8 cellular contexts compared by ENCODE assay signal in the genomic region with DNA sequence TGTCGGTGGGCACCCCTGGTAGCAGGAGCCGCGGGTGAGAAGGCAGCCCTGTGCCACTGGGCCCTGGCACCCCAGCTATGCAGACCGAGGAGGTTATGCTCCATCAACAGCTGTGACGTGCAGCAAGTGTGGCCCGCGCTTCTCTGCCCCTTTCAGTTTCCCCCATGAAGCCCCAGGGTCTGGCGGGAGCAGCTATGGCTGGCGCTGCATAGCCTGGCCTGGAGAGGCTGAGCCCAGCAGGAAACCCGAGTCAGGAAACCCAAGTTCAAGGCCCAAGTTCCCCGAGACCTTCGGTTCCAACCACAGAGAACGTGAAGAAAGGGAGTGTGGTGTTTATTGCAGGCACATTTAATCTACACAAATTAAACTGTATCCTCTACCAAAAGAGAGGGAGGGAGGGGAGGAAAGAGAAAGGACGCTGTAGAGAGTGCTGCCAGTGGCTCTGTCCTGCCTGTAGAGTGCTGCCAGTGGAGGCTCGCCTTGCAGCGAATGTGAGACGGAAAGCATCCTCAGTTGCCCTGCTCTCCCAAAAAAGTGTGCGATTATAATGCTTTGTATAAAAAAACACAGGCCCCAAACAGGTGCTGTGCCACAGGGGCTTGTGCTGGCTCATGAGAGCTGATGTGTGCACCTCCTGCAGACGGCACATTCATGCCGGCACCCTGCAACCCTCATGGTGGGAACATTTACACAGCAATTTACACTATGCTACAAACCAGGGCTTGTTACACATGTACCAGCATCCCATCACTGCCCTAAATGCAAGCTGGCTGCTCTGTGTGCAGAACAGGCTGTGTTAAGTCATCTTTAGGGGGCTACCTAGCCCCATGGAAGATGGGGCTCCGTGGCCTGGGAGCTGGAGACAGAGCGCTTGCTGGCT. TPM values are rescaled to one million over a fixed set of nuclear protein-coding genes. Genes with fewer than 3 reads are reported as not detected.
DNase-seq lines count a peak whose midpoint lies in the region; ATAC-seq and TF ChIP-seq lines count a peak whose summit lies in the region.

No MANE protein-coding gene starts in this region.

- no peak overlapping the region for H4K5ac ChIP-seq in H9 (ENCODE audit: insufficient read length, low read depth, low read length)

- no peak overlapping the region for H2AK5ac ChIP-seq in H9 (ENCODE audit: insufficient read length, low read length)

- TF ChIP-seq CTCF in H9 (conservative IDR thresholded peaks at IDR 0.05), result no peak

- no peaks in the 10 kb centered on the region for H3K79me1 ChIP-seq in H9 (ENCODE audit: insufficient read depth, low read depth, low read length, poor library complexity, severe bottlenecking)

- no peaks in the 10 kb centered on the region for H3K27me3 Mint-ChIP-seq in CD4-positive, CD25-positive, alpha-beta regulatory T cell
- H3K27me3 Mint-ChIP-seq in H9 (ENCODE audit: low read depth), result no peaks in the 10 kb centered on the region; the same call in 1 of the 2 replicates

- H3K18ac ChIP-seq in H9 (ENCODE audit: insufficient read length, low read depth, low read length), result no peak overlapping the region

- H2AFZ ChIP-seq in H9 (ENCODE audit: low read length), result no peak overlapping the region

- H4K8ac ChIP-seq in H9 (replicated peaks; ENCODE audit: insufficient read length, low read depth, low read length), result no peak overlapping the region

- H3K56ac ChIP-seq in H9 (ENCODE audit: insufficient read length, low read depth, low read length), result no peak overlapping the region

- H3K4me3 Mint-ChIP-seq in CD4-positive, CD25-positive, alpha-beta regulatory T cell, result peak overlapping the region in 3 of 4 donors; percentile 26 to 68 (median 33)
- no peak overlapping the region for H3K4me3 Mint-ChIP-seq in H9

- no CpG with 5 or more reads among the region's 22 CpGs for WGBS in H9 (ENCODE audit: extremely low coverage, insufficient read length, low lambda C conversion rate)

- no peak overlapping the region for H2BK15ac ChIP-seq in H9 (ENCODE audit: low read depth, low read length)

- no peak overlapping the region for H2BK5ac ChIP-seq in H9 (ENCODE audit: insufficient read length, low read length)

- peak; percentile 40 to 41 for ATAC-seq in CD4-positive, CD25-positive, alpha-beta regulatory T cell (ENCODE audit: low read depth in 2 of 2)
- ATAC-seq in HG03439 (IDR thresholded peaks at IDR 0.05; ENCODE audit: unreplicated experiment), result no peak

- no peak overlapping the region for H3T11ph ChIP-seq in H9 (ENCODE audit: low read length)

- no peak overlapping the region for H2BK20ac ChIP-seq in H9 (ENCODE audit: low read depth, low read length, poor library complexity, severe bottlenecking)

- no peak overlapping the region for H2BK12ac ChIP-seq in H9 (ENCODE audit: insufficient read length, low read depth, low read length)

- no peak overlapping the region for H3K4me3 ChIP-seq in CD4-positive, CD25-positive, alpha-beta regulatory T cell (ENCODE audit: low read depth, low read length)

- H3K14ac ChIP-seq in H9 (ENCODE audit: insufficient read depth, low read length), result no peak overlapping the region

- H3K4ac ChIP-seq in H9 (ENCODE audit: low read depth, low read length), result no peak overlapping the region

- no peaks in the 10 kb centered on the region for H3K9me3 Mint-ChIP-seq in CD4-positive, CD25-positive, alpha-beta regulatory T cell
- no peaks in the 10 kb centered on the region for H3K9me3 Mint-ChIP-seq in H9

- H3K4me2 ChIP-seq in H9 (ENCODE audit: insufficient read depth, insufficient read length, low read length), result no peak overlapping the region

- no peaks in the 10 kb centered on the region for H4K20me1 ChIP-seq in H9 (ENCODE audit: control insufficient read depth, insufficient read depth, insufficient read length)

- H3K4me1 Mint-ChIP-seq in CD4-positive, CD25-positive, alpha-beta regulatory T cell, result peaks cover 5 to 49% (median 31%) of the 10 kb centered on the region in 4 donors
- peaks cover 13 to 17% of the 10 kb centered on the region in 2 experiments for H3K4me1 Mint-ChIP-seq in H9

- no peak overlapping the region for H4K91ac ChIP-seq in H9 (ENCODE audit: insufficient read length, low read depth, low read length)

- H3K79me2 ChIP-seq in H9 (ENCODE audit: insufficient read depth, low read length), result no peaks in the 10 kb centered on the region

- H3K27ac Mint-ChIP-seq in CD4-positive, CD25-positive, alpha-beta regulatory T cell, result peak overlapping the region; percentile 81 to 96 (median 86)
- H3K27ac Mint-ChIP-seq in H9, result 0 out of 7 replicates have a peak overlapping the region, but pooled peaks of 1 of the 3 experiments have one; percentile 40

- no peaks in the 10 kb centered on the region for H3K23me2 ChIP-seq in H9 (ENCODE audit: insufficient read length, low read depth, low read length, poor library complexity, severe bottlenecking)

- no peaks in the 10 kb centered on the region for H3K36me3 Mint-ChIP-seq in CD4-positive, CD25-positive, alpha-beta regulatory T cell
- peaks cover 0 to under 1% (median 0%) of the 10 kb centered on the region in 3 experiments; a peak in 2 of 7 replicates for H3K36me3 Mint-ChIP-seq in H9 (ENCODE audit: insufficient read depth in 1 of 3, low read depth in 3 of 3)

- DNase-seq in CD4-positive, CD25-positive, alpha-beta regulatory T cell, result peak in 2 of 3 donors; percentile 17 to 34
- peak; percentile 62 for DNase-seq in H9
- peak; percentile 27 to 45 for DNase-seq in activated CD4-positive, alpha-beta T cell treated with anti-CD3 and anti-CD28 coated beads, Interleukin-2, amount 50 U/mL, for 48 hours
- peak; percentile 88 for DNase-seq in islet precursor cell
- no peak for DNase-seq in NCI-H524 (lab: John Stamatoyannopoulos, UW)
- DNase-seq in NCI-H187 (lab: John Stamatoyannopoulos, UW), result no peak
- no peak for DNase-seq in NCI-H1092 (lab: John Stamatoyannopoulos, UW)

- H3K4me1 ChIP-seq in CD4-positive, CD25-positive, alpha-beta regulatory T cell (ENCODE audit: control insufficient read depth, insufficient read depth, low read length, poor library complexity, severe bottlenecking), result peaks cover 44% of the 10 kb centered on the region
- no peaks in the 10 kb centered on the region for H3K4me1 ChIP-seq in H9 (ENCODE audit: insufficient read depth, low read length)

- no peaks in the 10 kb centered on the region for H3K9me3 ChIP-seq in CD4-positive, CD25-positive, alpha-beta regulatory T cell (ENCODE audit: control insufficient read depth in 2 of 2, low read length in 2 of 2)
- no peaks in the 10 kb centered on the region for H3K9me3 ChIP-seq in H9 (ENCODE audit: control insufficient read depth, low read depth, low read length)

- peak overlapping the region; percentile 47 for H3K27ac ChIP-seq in CD4-positive, CD25-positive, alpha-beta regulatory T cell (ENCODE audit: insufficient read depth, low read length, poor library complexity, severe bottlenecking)
- no peak overlapping the region for H3K27ac ChIP-seq in H9 (ENCODE audit: insufficient read length, low read depth, low read length)

- H3K36me3 ChIP-seq in CD4-positive, CD25-positive, alpha-beta regulatory T cell (ENCODE audit: control insufficient read depth, insufficient read depth, low read length), result no peaks in the 10 kb centered on the region

- no peak overlapping the region for H3K9ac ChIP-seq in H9 (ENCODE audit: extremely low read depth, insufficient read length, low read length)

- H3K23ac ChIP-seq in H9 (ENCODE audit: insufficient read length, low read depth, low read length), result no peak overlapping the region

- H2BK120ac ChIP-seq in H9 (ENCODE audit: low read depth, low read length, poor library complexity, severe bottlenecking), result no peak overlapping the region

- H3K27me3 ChIP-seq in CD4-positive, CD25-positive, alpha-beta regulatory T cell (ENCODE audit: control insufficient read depth, insufficient read depth, low read length), result no peaks in the 10 kb centered on the region
- no peaks in the 10 kb centered on the region for H3K27me3 ChIP-seq in H9 (ENCODE audit: insufficient read depth, low read length)

RNA-seq across cellular contexts. Expression of gene POP4, which starts 16.3 kb away (rescaled TPM):
- 64.3 TPM for total RNA-seq in CD4-positive, CD25-positive, alpha-beta regulatory T cell
- 100 to 1,000 TPM; 162 to 202 (median 190) TPM for polyA plus RNA-seq in CD4-positive, CD25-positive, alpha-beta regulatory T cell
- 51.4 and 53.6 TPM in 2 replicates for total RNA-seq in H9 (2021)

RNA-seq across cellular contexts. Expression of gene PLEKHF1, which starts 42.8 kb away (rescaled TPM):
- 21.0 TPM for total RNA-seq in CD4-positive, CD25-positive, alpha-beta regulatory T cell
- 10 to 100 TPM; 23.5 to 49.3 (median 35.2) TPM for polyA plus RNA-seq in CD4-positive, CD25-positive, alpha-beta regulatory T cell
- total RNA-seq in H9 (2021), result 4.9 and 5.0 TPM in 2 replicates

Comparison
In these comparisons a context has a peak if more than half of its experiments do, and no peak if none do; other contexts are left out.
1. DNase-seq: peak in CD4-positive, CD25-positive, alpha-beta regulatory T cell (2 of 3), H9 (single experiment), activated CD4-positive, alpha-beta T cell treated with anti-CD3 and anti-CD28 coated beads, Interleukin-2, amount 50 U/mL, for 48 hours (2 of 2) and islet precursor cell (single experiment); none in NCI-H524 (0 of 2), NCI-H187 (0 of 2) and NCI-H1092 (single experiment).
2. H3K4me3 Mint-ChIP-seq: peak in CD4-positive, CD25-positive, alpha-beta regulatory T cell (3 of 4); none in H9 (0 of 2).